Comparison of ENCODE assay signal across 24 cellular contexts in genomic region chr14:52934762-52935161, GRCh38. TPM values are rescaled to one million over a fixed set of nuclear protein-coding genes. Genes with fewer than 3 reads are reported as not detected.
"Had no signal": no experiment of that assay in that cellular context is flagged by ENCODE, and none has a peak within 500 bp of the region (broad histone marks: within the 10 kb centered on the region; RNA-seq: fewer than 3 reads in every experiment).

No MANE protein-coding gene starts in this region.

- H3K4me1 ChIP-seq: breast epithelium, suprapubic skin had no signal

- DNase-seq: activated B cell treated with CpG ODN at 0.5 μM for 24 hours; activated CD8-positive, alpha-beta memory T cell treated with anti-CD3 and anti-CD28 coated beads, Interleukin-2, amount 10 ng/mL, durations not matched to agents 7 days and 5 days; activated CD8-positive, alpha-beta T cell treated with anti-CD3 and anti-CD28 coated beads, Interleukin-2, amount 10 ng/mL, durations not matched to agents 7 days and 5 days; activated naive CD8-positive, alpha-beta T cell treated with anti-CD3 and anti-CD28 coated beads, Interleukin-2, amount 50 U/mL, for 24 hours; activated T-cell treated with anti-CD3 and anti-CD28 coated beads, Interleukin-2, amount 50 U/mL, for 48 hours; amygdala; central memory CD4-positive, alpha-beta T cell; effector CD8-positive, alpha-beta T cell; left ventricle myocardium superior; mammary epithelial cell; naive B cell; pancreas; psoas muscle; stimulated activated CD4-positive, alpha-beta T cell treated with anti-CD3 and anti-CD28 coated beads, Interleukin-15, amount 100 ng/mL, for 24 hours; stimulated activated CD4-positive, alpha-beta T cell treated with anti-CD3 and anti-CD28 coated beads, Interleukin-2, amount 100 ng/mL, for 24 hours; stimulated activated naive B cell treated with anti-CD40 and anti-IgM and Interleukin-4, amounts not matched to agents 10 μg/mL and 1 μg/mL and 100 μg/mL, for 72 hours; stomach; T-helper 2 cell had no signal

- ATAC-seq: activated CD8-positive, alpha-beta memory T cell treated with anti-CD3 and anti-CD28 coated beads, Interleukin-2, amount 10 ng/mL, durations not matched to agents 7 days and 5 days; activated CD8-positive, alpha-beta T cell treated with anti-CD3 and anti-CD28 coated beads, Interleukin-2, amount 10 ng/mL, durations not matched to agents 7 days and 5 days; activated naive CD8-positive, alpha-beta T cell treated with anti-CD3 and anti-CD28 coated beads, Interleukin-2, amount 50 U/mL, for 24 hours; left ventricle myocardium superior; pancreas; stimulated activated naive B cell treated with anti-CD40 and anti-IgM and Interleukin-4, amounts not matched to agents 10 μg/mL and 1 μg/mL and 100 μg/mL, for 72 hours had no signal

- H3K4me3 ChIP-seq: breast epithelium, pancreas, psoas muscle, stomach, suprapubic skin, tibial nerve had no signal

- H3K27ac ChIP-seq: breast epithelium, epithelial cell of prostate, pancreas, psoas muscle, stomach, suprapubic skin, tibial nerve had no signal

- H3K9me3 ChIP-seq: breast epithelium, pancreas, psoas muscle, stomach, suprapubic skin, tibial nerve had no signal

- H3K27me3 ChIP-seq: breast epithelium, pancreas, stomach, suprapubic skin, tibial nerve had no signal

- H3K27ac Mint-ChIP-seq: activated B cell treated with CpG ODN at 0.5 μM for 24 hours; activated CD8-positive, alpha-beta memory T cell treated with anti-CD3 and anti-CD28 coated beads, Interleukin-2, amount 10 ng/mL, durations not matched to agents 7 days and 5 days; activated CD8-positive, alpha-beta T cell treated with anti-CD3 and anti-CD28 coated beads, Interleukin-2, amount 10 ng/mL, durations not matched to agents 7 days and 5 days; activated naive CD4-positive, alpha-beta T cell treated with anti-CD3 and anti-CD28 coated beads, Interleukin-2, amount 50 U/mL, for 24 hours; activated naive CD8-positive, alpha-beta T cell treated with anti-CD3 and anti-CD28 coated beads, Interleukin-2, amount 50 U/mL, for 24 hours; activated T-helper 2 cell treated with anti-CD3 and anti-CD28 coated beads, Interferon-gamma antibody, Interleukin-2, Interleukin-4, amounts not matched to agents 10 μg/mL and 5 μg/mL and 100 μg/mL, durations not matched to agents 14 hours and 24 hours and 36 hours; naive B cell; stimulated activated naive B cell treated with anti-CD40 and anti-IgM and Interleukin-4, amounts not matched to agents 10 μg/mL and 1 μg/mL and 100 μg/mL, for 72 hours had no signal

- H3K4me3 Mint-ChIP-seq: activated B cell treated with CpG ODN at 0.5 μM for 24 hours; activated CD8-positive, alpha-beta memory T cell treated with anti-CD3 and anti-CD28 coated beads, Interleukin-2, amount 10 ng/mL, durations not matched to agents 7 days and 5 days; activated CD8-positive, alpha-beta T cell treated with anti-CD3 and anti-CD28 coated beads, Interleukin-2, amount 10 ng/mL, durations not matched to agents 7 days and 5 days; activated naive CD4-positive, alpha-beta T cell treated with anti-CD3 and anti-CD28 coated beads, Interleukin-2, amount 50 U/mL, for 24 hours; activated naive CD8-positive, alpha-beta T cell treated with anti-CD3 and anti-CD28 coated beads, Interleukin-2, amount 50 U/mL, for 24 hours; naive B cell; stimulated activated naive B cell treated with anti-CD40 and anti-IgM and Interleukin-4, amounts not matched to agents 10 μg/mL and 1 μg/mL and 100 μg/mL, for 72 hours had no signal

- H3K36me3 Mint-ChIP-seq: activated CD8-positive, alpha-beta memory T cell treated with anti-CD3 and anti-CD28 coated beads, Interleukin-2, amount 10 ng/mL, durations not matched to agents 7 days and 5 days; activated naive CD4-positive, alpha-beta T cell treated with anti-CD3 and anti-CD28 coated beads, Interleukin-2, amount 50 U/mL, for 24 hours; naive B cell; stimulated activated naive B cell treated with anti-CD40 and anti-IgM and Interleukin-4, amounts not matched to agents 10 μg/mL and 1 μg/mL and 100 μg/mL, for 72 hours had no signal

- H3K4me1 Mint-ChIP-seq: activated B cell treated with CpG ODN at 0.5 μM for 24 hours; activated CD8-positive, alpha-beta memory T cell treated with anti-CD3 and anti-CD28 coated beads, Interleukin-2, amount 10 ng/mL, durations not matched to agents 7 days and 5 days; activated naive CD4-positive, alpha-beta T cell treated with anti-CD3 and anti-CD28 coated beads, Interleukin-2, amount 50 U/mL, for 24 hours; activated naive CD8-positive, alpha-beta T cell treated with anti-CD3 and anti-CD28 coated beads, Interleukin-2, amount 50 U/mL, for 24 hours; naive B cell; stimulated activated naive B cell treated with anti-CD40 and anti-IgM and Interleukin-4, amounts not matched to agents 10 μg/mL and 1 μg/mL and 100 μg/mL, for 72 hours had no signal

- H3K36me3 ChIP-seq: breast epithelium, pancreas, stomach, suprapubic skin, tibial nerve had no signal

- H3K9me3 Mint-ChIP-seq: activated B cell treated with CpG ODN at 0.5 μM for 24 hours; activated naive CD4-positive, alpha-beta T cell treated with anti-CD3 and anti-CD28 coated beads, Interleukin-2, amount 50 U/mL, for 24 hours; activated naive CD8-positive, alpha-beta T cell treated with anti-CD3 and anti-CD28 coated beads, Interleukin-2, amount 50 U/mL, for 24 hours; activated T-helper 2 cell treated with anti-CD3 and anti-CD28 coated beads, Interferon-gamma antibody, Interleukin-2, Interleukin-4, amounts not matched to agents 10 μg/mL and 5 μg/mL and 100 μg/mL, durations not matched to agents 14 hours and 24 hours and 36 hours; naive B cell; stimulated activated naive B cell treated with anti-CD40 and anti-IgM and Interleukin-4, amounts not matched to agents 10 μg/mL and 1 μg/mL and 100 μg/mL, for 72 hours had no signal

RNA-seq across cellular contexts. Expression of gene FERMT2, which starts 16.1 kb away (rescaled TPM):
- total RNA-seq: activated CD8-positive, alpha-beta T cell treated with anti-CD3 and anti-CD28 coated beads, Interleukin-2, amount 10 ng/mL, durations not matched to agents 7 days and 5 days had no signal
